Comparison of ENCODE assay signal across 8 cellular contexts in the genomic region with DNA sequence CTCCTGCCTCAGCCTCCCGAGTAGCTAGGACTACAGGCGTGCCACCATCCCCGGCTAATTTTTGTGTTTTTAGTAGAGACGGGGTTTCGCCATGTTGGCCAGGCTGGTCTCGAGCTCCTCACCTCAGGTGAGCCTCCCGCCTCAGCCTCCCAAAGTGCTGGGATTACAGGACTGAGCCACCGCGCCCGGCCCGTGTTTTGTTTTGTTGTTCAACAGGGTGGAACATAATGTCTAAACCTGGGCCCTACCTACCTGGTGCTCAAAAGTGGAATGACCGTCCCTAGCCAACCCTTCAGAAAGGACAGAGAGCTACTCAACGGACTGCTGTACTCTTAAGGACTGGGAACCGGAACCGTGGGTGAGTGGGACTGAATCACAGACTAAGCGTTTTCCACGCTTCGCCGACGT. TPM values are rescaled to one million over a fixed set of nuclear protein-coding genes. Genes with fewer than 3 reads are reported as not detected.
DNase-seq lines count a peak whose midpoint lies in the region; ATAC-seq and TF ChIP-seq lines count a peak whose summit lies in the region.

No MANE protein-coding gene starts in this region.

- H3K9me3 ChIP-seq in HUES64 (ENCODE audit: insufficient read depth, low read depth, low read length) (no peaks in the 10 kb centered on the region), mucosa of rectum (ENCODE audit: control insufficient read depth in 2 of 2, low read length in 2 of 2) (no peaks in the 10 kb centered on the region)

- DNase-seq in AG10803 (ENCODE audit: low read depth) (no peak), caudate nucleus (lab: John Stamatoyannopoulos, UW) (no peak), AG20443 (ENCODE audit: low spot score) (no peak), AML-193 (lab: John Stamatoyannopoulos, UW) (no peak), globus pallidus (ENCODE audit: low spot score) (no peak)

- peaks cover 12% of the 10 kb centered on the region; the same call in 1 of the 2 replicates for H3K36me3 ChIP-seq in HUES64 (ENCODE audit: insufficient read depth, low read length)
- no peaks in the 10 kb centered on the region for H3K36me3 ChIP-seq in mucosa of rectum (ENCODE audit: control insufficient read depth in 2 of 2, insufficient read depth in 2 of 2, low read length in 2 of 2)

- H3K4me1 ChIP-seq in HUES64 (ENCODE audit: insufficient read depth, low read length) (peaks cover 14% of the 10 kb centered on the region; the same call in 1 of the 2 replicates), mucosa of rectum (ENCODE audit: control insufficient read depth in 2 of 2, insufficient read depth in 2 of 2, low read length in 2 of 2) (peaks cover 9 to 23% of the 10 kb centered on the region in 2 donors)

- no peak for ATAC-seq in HG03521 (IDR thresholded peaks at IDR 0.05; ENCODE audit: unreplicated experiment)

- H3K4me3 ChIP-seq in AG10803 (ENCODE audit: low read length) = peak overlapping the region; percentile 72
- H3K4me3 ChIP-seq in HUES64 (ENCODE audit: low read length) = peak overlapping the region; percentile 90
- peak overlapping the region; percentile 82 to 99 for H3K4me3 ChIP-seq in mucosa of rectum (ENCODE audit: low read length in 2 of 2)

- H3K27me3 ChIP-seq in HUES64 (ENCODE audit: insufficient read depth, low read length) = peaks cover 5% of the 10 kb centered on the region
- no peaks in the 10 kb centered on the region for H3K27me3 ChIP-seq in mucosa of rectum (ENCODE audit: control insufficient read depth in 2 of 2, insufficient read depth in 2 of 2, low read length in 2 of 2)

- no peak for TF ChIP-seq CTCF in AG10803 (conservative IDR thresholded peaks at IDR 0.05; ENCODE audit: low read length)

- WGBS in HUES64 = 82% methylated on average over 20 of the region's 20 CpGs

- H3K9ac ChIP-seq in HUES64 (ENCODE audit: low read depth, low read length) (peak overlapping the region; percentile 79), mucosa of rectum (ENCODE audit: low read depth in 1 of 2, low read length in 2 of 2) (peak overlapping the region; percentile 75 to 96)

- peak overlapping the region; percentile 66 for H3K27ac ChIP-seq in HUES64 (ENCODE audit: low read depth, low read length)
- H3K27ac ChIP-seq in caudate nucleus (ENCODE audit: low read depth, low read length) = peak overlapping the region; percentile 97
- peak overlapping the region; percentile 80 to 94 for H3K27ac ChIP-seq in mucosa of rectum (ENCODE audit: low read depth in 2 of 2, low read length in 2 of 2)

RNA-seq across cellular contexts. Expression of a gene that starts 0.8 kb away (rescaled TPM):
- 91.3 TPM for polyA plus RNA-seq in HUES64 (2013, experiment 1 of 2)
- polyA plus RNA-seq in HUES64 (2013, experiment 2 of 2) = 95.0 TPM

RNA-seq across cellular contexts. Expression of a gene that starts 11.7 kb away (rescaled TPM):
- polyA plus RNA-seq in HUES64 (2013, experiment 1 of 2) = not detected
- polyA plus RNA-seq in HUES64 (2013, experiment 2 of 2) = not detected

RNA-seq across cellular contexts. Expression of a gene that starts 16.6 kb away (rescaled TPM):
- 290 TPM for polyA plus RNA-seq in HUES64 (2013, experiment 1 of 2)
- polyA plus RNA-seq in HUES64 (2013, experiment 2 of 2) = 272 TPM

RNA-seq across cellular contexts. Expression of a gene that starts 22.2 kb away (rescaled TPM):
- polyA plus RNA-seq in HUES64 (2013, experiment 1 of 2) = 10.2 TPM
- polyA plus RNA-seq in HUES64 (2013, experiment 2 of 2) = 12.9 TPM

RNA-seq across cellular contexts. Expression of a gene that starts 26.2 kb away (rescaled TPM):
- polyA plus RNA-seq in HUES64 (2013, experiment 1 of 2) = 52.5 TPM
- polyA plus RNA-seq in HUES64 (2013, experiment 2 of 2) = 49.5 TPM
